28 cellular contexts compared by ENCODE assay signal in the genomic region with DNA sequence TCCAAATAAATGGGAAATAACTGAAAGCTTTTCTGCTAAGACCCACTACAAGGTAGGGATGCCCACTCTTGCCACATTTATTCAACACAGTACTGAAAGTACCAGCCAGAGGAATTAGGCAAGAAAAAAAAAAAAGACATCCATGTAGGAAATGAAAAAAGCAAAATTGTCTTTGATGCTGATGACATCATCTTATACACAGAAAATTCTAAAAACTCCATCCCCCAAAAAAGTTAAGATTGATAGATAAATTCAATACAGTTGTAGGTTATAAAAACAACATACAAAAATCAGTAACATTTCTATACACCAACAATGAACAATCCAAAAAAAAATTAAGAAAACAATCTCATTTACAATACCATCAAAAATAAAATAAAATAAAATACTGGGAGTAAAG.
"Had no signal": no experiment of that assay in that cellular context is flagged by ENCODE, and none has a peak within 500 bp of the region (broad histone marks: within the 10 kb centered on the region; RNA-seq: fewer than 3 reads in every experiment).

No MANE protein-coding gene starts in this region.

- H3K4me2 ChIP-seq: smooth muscle cell had no signal

- FAIRE-seq: pancreas had no signal

- H3K27ac ChIP-seq: neutrophil, pancreas, psoas muscle, skin epidermis, spleen, suprapubic skin, testis, tibial artery, transverse colon, upper lobe of right lung, uterus had no signal

- DNase-seq: naive thymus-derived CD8-positive, alpha-beta T cell; nephron progenitor cell; nucleus accumbens; pancreas; psoas muscle; right cardiac atrium; spleen; stimulated activated CD4-positive, alpha-beta T cell treated with anti-CD3 and anti-CD28 coated beads, Interleukin-12 subunit alpha, Interleukin-12 subunit beta, amount 100 ng/mL, for 4 hours; stimulated activated CD4-positive, alpha-beta T cell treated with anti-CD3 and anti-CD28 coated beads, Interleukin-1b, Interleukin-23, amount 100 ng/mL, for 48 hours; stimulated activated CD4-positive, alpha-beta T cell treated with anti-CD3 and anti-CD28 coated beads, Interleukin-4, amount 100 ng/mL, for 1 hour; stimulated activated CD4-positive, alpha-beta T cell treated with anti-CD3 and anti-CD28 coated beads, Interleukin-4, amount 100 ng/mL, for 4 hours; stimulated activated CD8-positive, alpha-beta memory T cell treated with anti-CD3 and anti-CD28 coated beads, Interleukin-4, amount 100 ng/mL, for 48 hours; stimulated activated naive CD4-positive, alpha-beta T cell; stimulated activated naive CD8-positive, alpha-beta T cell treated with anti-CD3 and anti-CD28 coated beads, Interleukin-15, amount 100 ng/mL, for 72 hours; stimulated activated naive CD8-positive, alpha-beta T cell treated with anti-CD3 and anti-CD28 coated beads, Interleukin-15, Interleukin-2, amounts not matched to agents 100 U/mL and 50 U/mL, for 24 hours; substantia nigra; testis; tibial artery; transverse colon; upper lobe of right lung; uterus had no signal

- H3K36me3 ChIP-seq: neutrophil, pancreas, spleen, suprapubic skin, tibial artery, transverse colon, upper lobe of right lung, uterus had no signal

- H3K9me3 ChIP-seq: neutrophil, pancreas, psoas muscle, suprapubic skin, testis, tibial artery, transverse colon, upper lobe of right lung, uterus had no signal

- H3K4me3 ChIP-seq: pancreas, psoas muscle, skin epidermis, smooth muscle cell, spleen, suprapubic skin, testis, tibial artery, transverse colon, upper lobe of right lung, uterus had no signal

- H3K27me3 ChIP-seq: neutrophil, pancreas, spleen, suprapubic skin, testis, tibial artery, transverse colon, upper lobe of right lung, uterus had no signal

- H3K4me1 ChIP-seq: pancreas, psoas muscle, spleen, suprapubic skin, testis, tibial artery, transverse colon, upper lobe of right lung, uterus had no signal

- ATAC-seq: naive thymus-derived CD8-positive, alpha-beta T cell; natural killer cell treated with Interleukin-12 subunit alpha and Interleukin-12 subunit beta and Interleukin-15 and Interleukin-18, amount 100 ng/mL, for 72 hours; pancreas; psoas muscle; right cardiac atrium; sciatic nerve; stimulated activated memory B cell treated with anti-CD40 and anti-IgM and Interleukin-4, amounts not matched to agents 10 μg/mL and 1 μg/mL and 100 μg/mL, for 72 hours; stimulated activated naive CD8-positive, alpha-beta T cell treated with anti-CD3 and anti-CD28 coated beads, Interleukin-15, amount 100 ng/mL, for 72 hours; stimulated activated naive CD8-positive, alpha-beta T cell treated with anti-CD3 and anti-CD28 coated beads, Interleukin-15, Interleukin-2, amounts not matched to agents 100 U/mL and 50 U/mL, for 24 hours; upper lobe of right lung had no signal
